ENCODE assay signal across 25 cellular contexts in genomic region chr1:2625311-2625710, GRCh38. TPM values are rescaled to one million over a fixed set of nuclear protein-coding genes. Genes with fewer than 3 reads are reported as not detected.
DNase-seq lines count a peak whose midpoint lies in the region; ATAC-seq and TF ChIP-seq lines count a peak whose summit lies in the region.
"Had no signal": no experiment of that assay in that cellular context is flagged by ENCODE, and none has a peak within 500 bp of the region (broad histone marks: within the 10 kb centered on the region; RNA-seq: fewer than 3 reads in every experiment).

No MANE protein-coding gene starts in this region.

- WGBS in testis, 2 donors, result 87 to 93% methylated on average over 9 to 10 of the region's 10 CpGs
- WGBS in mesendoderm (ENCODE audit: extremely low coverage, insufficient coverage, low lambda C conversion rate), result no CpG with 5 or more reads among the region's 10 CpGs

- H3K36me3 Mint-ChIP-seq in WTC11, result peaks cover 14% of the 10 kb centered on the region; the same call in 1 of the 2 replicates

- H3K56ac ChIP-seq in mesendoderm (ENCODE audit: low read length), result no peak overlapping the region

- H3K27ac ChIP-seq in testis (no peak overlapping the region), PC-3 (ENCODE audit: low read length) (no peak overlapping the region), Peyer's patch (no peak overlapping the region), mesendoderm (ENCODE audit: low read depth, low read length) (no peak overlapping the region)
- H3K27ac ChIP-seq: A549; BLaER1 treated with 17β-estradiol and CSF1 and Interleukin-3, amounts not matched to agents 10 nM and 100 nM; GM23248 had no signal

- TF ChIP-seq POLR2A in testis (IDR thresholded peaks at IDR 0.05) (no peak), Peyer's patch (IDR thresholded peaks at IDR 0.05) (no peak)

- H3K79me2 ChIP-seq in PC-3 (ENCODE audit: low read length) (no peaks in the 10 kb centered on the region), mesendoderm (ENCODE audit: control insufficient read depth, insufficient read depth, low read length) (no peaks in the 10 kb centered on the region)

- no peak overlapping the region for H3K27ac Mint-ChIP-seq in WTC11
- H3K27ac Mint-ChIP-seq: CD14-positive monocyte; CD4-positive, alpha-beta T cell had no signal

- CTCF ChIA-PET in WTC11 (lab: Charles Lee), result no interaction called here
- CTCF ChIA-PET in PC-3 (lab: Charles Lee), result no interaction called here

- no peak overlapping the region for H3K9ac ChIP-seq in PC-3 (ENCODE audit: low read length)
- no peak overlapping the region for H3K9ac ChIP-seq in mesendoderm (ENCODE audit: low read length)
- H3K9ac ChIP-seq: BLaER1 treated with 17β-estradiol and CSF1 and Interleukin-3, amounts not matched to agents 10 nM and 100 nM; GM23248 had no signal

- no peaks in the 10 kb centered on the region for H3K9me2 ChIP-seq in PC-3 (replicated peaks; ENCODE audit: low read length)

- H3K4me1 Mint-ChIP-seq in WTC11, result no peaks in the 10 kb centered on the region
- H3K4me1 Mint-ChIP-seq: CD14-positive monocyte had no signal

- no peak overlapping the region for H3K4ac ChIP-seq in mesendoderm (ENCODE audit: low read depth, low read length)

- no peak for ATAC-seq in left cardiac atrium
- ATAC-seq in WTC11, result no peak
- no peak for ATAC-seq in PC-3
- ATAC-seq: A549, GM12878, HCT116 had no signal

- DNase-seq in cardiac septum (ENCODE audit: low spot score) (peak; percentile 15), left cardiac atrium (no peak), WTC11 (ENCODE audit: low spot score) (peak; percentile 9), mesenteric fat pad (ENCODE audit: low spot score) (peak; percentile 69), testis (peak; percentile 8), PC-3 (no peak), Peyer's patch (no peak), mesendoderm (no peak)
- DNase-seq: 8988T; ACHN; AML-193; BE2C; CD8-positive, alpha-beta memory T cell; DMS 273 treated with DMSO at 0.1 percent for 48 hours; DMS79; EL; GDM1; GM23248; H7 had no signal

- H2AK5ac ChIP-seq in mesendoderm (ENCODE audit: low read length), result no peak overlapping the region

- H3K27me3 ChIP-seq in testis (no peaks in the 10 kb centered on the region), PC-3 (ENCODE audit: low read length) (peaks cover 93% of the 10 kb centered on the region), Peyer's patch (peaks cover 0 to 24% of the 10 kb centered on the region in 2 donors), mesendoderm (ENCODE audit: insufficient read depth, low read length, poor library complexity) (peaks cover 10% of the 10 kb centered on the region)

- H4K5ac ChIP-seq in mesendoderm (ENCODE audit: low read length), result no peak overlapping the region

- no peak overlapping the region for H3K4me3 ChIP-seq in testis
- H3K4me3 ChIP-seq in PC-3 (ENCODE audit: low read length), result no peak overlapping the region
- H3K4me3 ChIP-seq in Peyer's patch, result no peak overlapping the region
- no peak overlapping the region for H3K4me3 ChIP-seq in mesendoderm (ENCODE audit: low read length)
- H3K4me3 ChIP-seq: A549; BLaER1 treated with 17β-estradiol and CSF1 and Interleukin-3, amounts not matched to agents 10 nM and 100 nM; GM12878; GM23248 had no signal

- H4K20me1 ChIP-seq in PC-3 (ENCODE audit: low read length), result no peaks in the 10 kb centered on the region

- H2BK120ac ChIP-seq in mesendoderm (ENCODE audit: low read depth, low read length), result no peak overlapping the region

- H3K23ac ChIP-seq in mesendoderm (ENCODE audit: low read length), result no peak overlapping the region

- H3K79me1 ChIP-seq in mesendoderm (ENCODE audit: low read length), result no peaks in the 10 kb centered on the region

- H3K9me3 ChIP-seq in testis (no peaks in the 10 kb centered on the region), PC-3 (ENCODE audit: low read length) (no peaks in the 10 kb centered on the region), Peyer's patch (peaks cover 0 to 6% (median 1%) of the 10 kb centered on the region in 4 donors)
- H3K9me3 ChIP-seq: A549, BE2C had no signal

- no peak overlapping the region for H4K8ac ChIP-seq in mesendoderm (ENCODE audit: low read depth, low read length)

- no peak overlapping the region for H2BK5ac ChIP-seq in mesendoderm (ENCODE audit: low read length)

- no TSS peak for BruUV-seq in PC-3 (replicated peaks; lab: Mats Ljungman, UMichigan)

- H3K4me1 ChIP-seq in testis (peaks cover 4% of the 10 kb centered on the region), PC-3 (ENCODE audit: insufficient read depth, low read length) (no peaks in the 10 kb centered on the region), Peyer's patch (peaks cover 0 to 14% (median 2%) of the 10 kb centered on the region in 4 donors), mesendoderm (ENCODE audit: control insufficient read depth, low read depth, low read length) (no peaks in the 10 kb centered on the region)
- H3K4me1 ChIP-seq: A549; BE2C; BLaER1 treated with 17β-estradiol and CSF1 and Interleukin-3, amounts not matched to agents 10 nM and 100 nM had no signal

- peaks cover 61% of the 10 kb centered on the region for H3K27me3 Mint-ChIP-seq in WTC11 (ENCODE audit: low read depth)

- intact Hi-C loops in cardiac septum (cut with DNase I) (no loop called here), left cardiac atrium (cut with DNase I) (no loop called here), testis (cut with DNase I; ENCODE audit: low total_unique reads) (no loop called here), PC-3 (cut with micrococcal nuclease) (no loop called here)

- peaks cover 30% of the 10 kb centered on the region for H3K9me3 Mint-ChIP-seq in WTC11
- H3K9me3 Mint-ChIP-seq: CD4-positive, alpha-beta T cell had no signal

- H3K36me3 ChIP-seq in testis (ENCODE audit: low read depth, missing control alignments), result no peaks in the 10 kb centered on the region
- H3K36me3 ChIP-seq in PC-3 (ENCODE audit: low read depth, low read length), result no peaks in the 10 kb centered on the region
- H3K36me3 ChIP-seq in Peyer's patch, result no peaks in the 10 kb centered on the region
- H3K36me3 ChIP-seq in mesendoderm (ENCODE audit: control insufficient read depth, insufficient read depth, low read length), result no peaks in the 10 kb centered on the region
- H3K36me3 ChIP-seq: BE2C; BLaER1 treated with 17β-estradiol and CSF1 and Interleukin-3, amounts not matched to agents 10 nM and 100 nM had no signal

- TF ChIP-seq CTCF in WTC11 (IDR thresholded peaks at IDR 0.05) (no peak), testis (IDR thresholded peaks at IDR 0.05) (no peak), PC-3 (conservative IDR thresholded peaks at IDR 0.05; ENCODE audit: low read depth, low read length) (no peak), Peyer's patch (IDR thresholded peaks at IDR 0.05) (no peak)

- H2AFZ ChIP-seq in PC-3 (ENCODE audit: low read length), result no peak overlapping the region
- H2AFZ ChIP-seq: GM23248 had no signal

- H3K18ac ChIP-seq in mesendoderm (ENCODE audit: low read length), result no peak overlapping the region

- no peak overlapping the region for H3K4me3 Mint-ChIP-seq in WTC11
- H3K4me3 Mint-ChIP-seq: CD14-positive monocyte; CD4-positive, alpha-beta T cell; CD8-positive, alpha-beta memory T cell had no signal

- POLR2A ChIA-PET in WTC11 (lab: Charles Lee), result no interaction called here
- POLR2A ChIA-PET in PC-3 (lab: Charles Lee; ENCODE audit: unreplicated experiment), result no interaction called here

- H3K4me2 ChIP-seq in PC-3 (ENCODE audit: low read length) (no peak overlapping the region), mesendoderm (ENCODE audit: low read length) (no peak overlapping the region)
- H3K4me2 ChIP-seq: A549; BLaER1 treated with 17β-estradiol and CSF1 and Interleukin-3, amounts not matched to agents 10 nM and 100 nM had no signal

- no peak overlapping the region for H2BK15ac ChIP-seq in mesendoderm (replicated peaks; ENCODE audit: low read depth)

- H3F3A ChIP-seq in PC-3 (ENCODE audit: low read length, unreplicated experiment), result no peaks in the 10 kb centered on the region

TF ChIP-seq in WTC11, 78 proteins besides CTCF, POLR2A, EP300 and RAD21 (continues in another document):
- TF ChIP-seq EMX1 (CRISPR knock-in tag; IDR thresholded peaks at IDR 0.05) (no peak), FOXP4 (CRISPR knock-in tag; IDR thresholded peaks at IDR 0.05) (no peak), NR3C1 (CRISPR knock-in tag; conservative IDR thresholded peaks at IDR 0.05; ENCODE audit: low read depth) (no peak), ZNF219 (CRISPR knock-in tag; IDR thresholded peaks at IDR 0.05; ENCODE audit: borderline replicate concordance) (no peak), SOX15 (CRISPR knock-in tag; IDR thresholded peaks at IDR 0.05) (no peak)

RNA-seq across cellular contexts. Expression of gene MMEL1, which starts 7.5 kb away (rescaled TPM):
- not detected for total RNA-seq in cardiac septum
- total RNA-seq in left cardiac atrium, result under 1 TPM; 0.47 to 0.68 TPM
- total RNA-seq in WTC11 (2021), result 0.55 to 0.64 TPM in 2 of 3 replicates, not detected in the other
- 3.2 TPM for total RNA-seq in mesenteric fat pad
- 10 to 100 TPM; 17.2 to 18.8 TPM for total RNA-seq in testis
- polyA plus RNA-seq in testis (ENCODE audit: insufficient read depth, low read depth, low replicate concordance), result 36.4 TPM
- 1.8 TPM in 1 of 2 replicates, not detected in the other for total RNA-seq in PC-3 (2014; rRNA removed)
- total RNA-seq in Peyer's patch, result 10 to 100 TPM in 3 of 4 donors, 1 to 10 TPM in 1; 7.4 to 51.7 (median 27.4) TPM
- polyA plus RNA-seq in mesendoderm (2013, experiment 1 of 2), result 0.14 TPM
- 0.18 TPM for polyA plus RNA-seq in mesendoderm (2013, experiment 2 of 2)
- total RNA-seq: GM12878, GM23248 had no signal
- polyA plus RNA-seq: A549, GM23248 had no signal

RNA-seq across cellular contexts. Expression of gene PRXL2B, which starts 38.7 kb away (rescaled TPM):
- 3.4 TPM for total RNA-seq in cardiac septum
- 10 to 100 TPM; 10.8 to 14.1 TPM for total RNA-seq in left cardiac atrium
- 47.8 to 51.1 TPM (median 50.3 TPM) in 3 replicates for total RNA-seq in WTC11 (2021)
- total RNA-seq in mesenteric fat pad, result 12.4 TPM
- total RNA-seq in testis, result 10 to 100 TPM; 20.9 to 25.1 TPM
- polyA plus RNA-seq in testis (ENCODE audit: insufficient read depth, low read depth, low replicate concordance), result 16.5 TPM
- 75.0 and 85.0 TPM in 2 replicates for total RNA-seq in PC-3 (2014; rRNA removed)
- total RNA-seq in Peyer's patch, result 10 to 100 TPM; 41.3 to 79.5 (median 59.0) TPM
- polyA plus RNA-seq in mesendoderm (2013, experiment 1 of 2), result 22.0 TPM
- polyA plus RNA-seq in mesendoderm (2013, experiment 2 of 2), result 22.9 TPM

Comparison
In these comparisons a context has a peak if more than half of its experiments do, and no peak if none do; other contexts are left out.
1. DNase-seq: peak in cardiac septum (single experiment), WTC11 (single experiment), mesenteric fat pad (single experiment) and testis (single experiment); none in left cardiac atrium (single experiment), PC-3 (single experiment), Peyer's patch (0 of 3) and mesendoderm (single experiment).